Comparison of ENCODE assay signal across 35 cellular contexts in genomic region chr16:9262941-9263340, GRCh38.
"Had no signal": no experiment of that assay in that cellular context is flagged by ENCODE, and none has a peak within 500 bp of the region (broad histone marks: within the 10 kb centered on the region; RNA-seq: fewer than 3 reads in every experiment).

No MANE protein-coding gene starts in this region.

- H3K27ac ChIP-seq: adrenal gland, body of pancreas, brain microvascular endothelial cell, breast epithelium, VCaP had no signal

- H3K27me3 ChIP-seq: adrenal gland, body of pancreas, brain microvascular endothelial cell, breast epithelium had no signal

- H3K4me1 ChIP-seq: adrenal gland, breast epithelium had no signal

- H3K4me1 Mint-ChIP-seq: activated B cell treated with CpG ODN at 0.5 μM for 24 hours; activated CD4-positive, alpha-beta T cell treated with anti-CD3 and anti-CD28 coated beads, Interleukin-2, amount 10 ng/mL, durations not matched to agents 24 days and 14 days; activated naive CD8-positive, alpha-beta T cell treated with anti-CD3 and anti-CD28 coated beads for 36 hours; activated T-helper 17 cell treated with anti-CD3 and anti-CD28 coated beads, Interleukin-2, amount 50 U/mL, for 72 hours; central memory CD8-positive, alpha-beta T cell; T-cell; T-helper 17 cell had no signal

- H3K27ac Mint-ChIP-seq: activated B cell treated with CpG ODN at 0.5 μM for 24 hours; activated CD4-positive, alpha-beta memory T cell treated with anti-CD3 and anti-CD28 coated beads for 36 hours; activated CD4-positive, alpha-beta T cell treated with anti-CD3 and anti-CD28 coated beads, Interleukin-2, amount 10 ng/mL, durations not matched to agents 24 days and 14 days; activated CD8-positive, alpha-beta T cell treated with anti-CD3 and anti-CD28 coated beads for 36 hours; activated naive CD4-positive, alpha-beta T cell treated with anti-CD3 and anti-CD28 coated beads for 36 hours; activated naive CD4-positive, alpha-beta T cell treated with anti-CD3 and anti-CD28 coated beads, Interleukin-2, amount 50 U/mL, for 72 hours; activated naive CD8-positive, alpha-beta T cell treated with anti-CD3 and anti-CD28 coated beads for 36 hours; activated T-cell treated with anti-CD3 and anti-CD28 coated beads, Interleukin-2, amount 50 U/mL, for 72 hours; activated T-helper 1 cell treated with anti-CD3 and anti-CD28 coated beads, Interleukin-12 subunit alpha, Interleukin-12 subunit beta, Interleukin-2, Interleukin-4 antibody, amounts not matched to agents 30 ng/mL and 10 ng/mL and 1 ng/mL, durations not matched to agents 14 hours and 24 hours and 36 hours; activated T-helper 17 cell treated with anti-CD3 and anti-CD28 coated beads, Interleukin-2, amount 50 U/mL, for 72 hours; T-cell; T-helper 17 cell; T-helper 2 cell treated with Interferon-gamma antibody and Interleukin-4, amounts not matched to agents 5 μg/mL and 100 μg/mL, for 36 hours had no signal

- H3K36me3 ChIP-seq: adrenal gland, brain microvascular endothelial cell, breast epithelium had no signal

- H3K4me3 Mint-ChIP-seq: activated B cell treated with CpG ODN at 0.5 μM for 24 hours; activated CD4-positive, alpha-beta memory T cell treated with anti-CD3 and anti-CD28 coated beads for 36 hours; activated CD4-positive, alpha-beta T cell treated with anti-CD3 and anti-CD28 coated beads, Interleukin-2, amount 10 ng/mL, durations not matched to agents 24 days and 14 days; activated CD8-positive, alpha-beta T cell treated with anti-CD3 and anti-CD28 coated beads for 36 hours; activated naive CD4-positive, alpha-beta T cell treated with anti-CD3 and anti-CD28 coated beads for 36 hours; activated naive CD8-positive, alpha-beta T cell treated with anti-CD3 and anti-CD28 coated beads for 36 hours; activated T-cell treated with anti-CD3 and anti-CD28 coated beads, Interleukin-2, amount 50 U/mL, for 4 hours; activated T-cell treated with anti-CD3 and anti-CD28 coated beads, Interleukin-2, amount 50 U/mL, for 72 hours; activated T-helper 1 cell treated with anti-CD3 and anti-CD28 coated beads, Interleukin-12 subunit alpha, Interleukin-12 subunit beta, Interleukin-2, Interleukin-4 antibody, amounts not matched to agents 30 ng/mL and 10 ng/mL and 1 ng/mL, durations not matched to agents 14 hours and 24 hours and 36 hours; activated T-helper 17 cell treated with anti-CD3 and anti-CD28 coated beads, Interleukin-2, amount 50 U/mL, for 72 hours; central memory CD8-positive, alpha-beta T cell; T-cell; T-helper 17 cell; T-helper 2 cell treated with Interferon-gamma antibody and Interleukin-4, amounts not matched to agents 5 μg/mL and 100 μg/mL, for 36 hours had no signal

- DNase-seq: activated B cell treated with CpG ODN at 0.5 μM for 24 hours; activated CD4-positive, alpha-beta memory T cell treated with anti-CD3 and anti-CD28 coated beads for 36 hours; activated CD4-positive, alpha-beta T cell treated with anti-CD3 and anti-CD28 coated beads for 4 hours; activated CD4-positive, alpha-beta T cell treated with anti-CD3 and anti-CD28 coated beads, Interleukin-2, amount 10 ng/mL, durations not matched to agents 24 days and 14 days; activated CD4-positive, alpha-beta T cell treated with anti-CD3 and anti-CD28 coated beads, Interleukin-2, amount 50 U/mL, for 1 hour; activated CD4-positive, alpha-beta T cell treated with anti-CD3 and anti-CD28 coated beads, Interleukin-2, amount 50 U/mL, for 4 hours; activated CD4-positive, CD25-positive, alpha-beta regulatory T cell treated with anti-CD3 and anti-CD28 coated beads, Interleukin-2, amount 50 U/mL, for 72 hours; activated CD8-positive, alpha-beta memory T cell treated with anti-CD3 and anti-CD28 coated beads, Interleukin-2, amount 50 U/mL, for 4 hours; activated CD8-positive, alpha-beta T cell treated with anti-CD3 and anti-CD28 coated beads for 36 hours; activated effector memory CD4-positive, alpha-beta T cell treated with anti-CD3 and anti-CD28 coated beads, Interleukin-2, amount 50 U/mL, for 16 hours; activated gamma-delta T cell treated with Interleukin-2 at 50 U/mL for 16 hours; activated naive CD4-positive, alpha-beta T cell; activated naive CD4-positive, alpha-beta T cell treated with anti-CD3 and anti-CD28 coated beads for 36 hours; activated naive CD4-positive, alpha-beta T cell treated with anti-CD3 and anti-CD28 coated beads, Interleukin-2, amount 50 U/mL, for 16 hours; activated naive CD8-positive, alpha-beta T cell treated with anti-CD3 and anti-CD28 coated beads for 36 hours; activated T-cell treated with anti-CD3 and anti-CD28 coated beads for 4 hours; activated T-cell treated with anti-CD3 and anti-CD28 coated beads, Interleukin-2, amount 50 U/mL, for 1 hour; activated T-cell treated with anti-CD3 and anti-CD28 coated beads, Interleukin-2, amount 50 U/mL, for 4 hours; activated T-cell treated with anti-CD3 and anti-CD28 coated beads, Interleukin-2, amount 50 U/mL, for 72 hours; adrenal gland; amniotic stem cell; aorta; body of pancreas; brain microvascular endothelial cell; cerebellar nuclear complex; T-cell; T-helper 17 cell; T-helper 9 cell had no signal

- H3K9me3 ChIP-seq: adrenal gland, body of pancreas, breast epithelium had no signal

- H3K4me3 ChIP-seq: adrenal gland, body of pancreas, breast epithelium had no signal

- H3K9me3 Mint-ChIP-seq: activated B cell treated with CpG ODN at 0.5 μM for 24 hours; activated CD4-positive, alpha-beta memory T cell treated with anti-CD3 and anti-CD28 coated beads for 36 hours; activated CD4-positive, alpha-beta T cell treated with anti-CD3 and anti-CD28 coated beads, Interleukin-2, amount 10 ng/mL, durations not matched to agents 24 days and 14 days; activated CD8-positive, alpha-beta T cell treated with anti-CD3 and anti-CD28 coated beads for 36 hours; activated naive CD4-positive, alpha-beta T cell treated with anti-CD3 and anti-CD28 coated beads for 36 hours; activated naive CD8-positive, alpha-beta T cell treated with anti-CD3 and anti-CD28 coated beads for 36 hours; activated T-cell treated with anti-CD3 and anti-CD28 coated beads, Interleukin-2, amount 50 U/mL, for 4 hours; activated T-cell treated with anti-CD3 and anti-CD28 coated beads, Interleukin-2, amount 50 U/mL, for 72 hours; activated T-helper 1 cell treated with anti-CD3 and anti-CD28 coated beads, Interleukin-12 subunit alpha, Interleukin-12 subunit beta, Interleukin-2, Interleukin-4 antibody, amounts not matched to agents 30 ng/mL and 10 ng/mL and 1 ng/mL, durations not matched to agents 14 hours and 24 hours and 36 hours; activated T-helper 17 cell treated with anti-CD3 and anti-CD28 coated beads, Interleukin-2, amount 50 U/mL, for 72 hours; central memory CD8-positive, alpha-beta T cell; T-helper 2 cell treated with Interferon-gamma antibody and Interleukin-4, amounts not matched to agents 5 μg/mL and 100 μg/mL, for 36 hours had no signal

- H3K36me3 Mint-ChIP-seq: activated CD4-positive, alpha-beta memory T cell treated with anti-CD3 and anti-CD28 coated beads for 36 hours; activated naive CD4-positive, alpha-beta T cell treated with anti-CD3 and anti-CD28 coated beads, Interleukin-2, amount 50 U/mL, for 72 hours; activated naive CD8-positive, alpha-beta T cell treated with anti-CD3 and anti-CD28 coated beads for 36 hours; T-cell had no signal

- ATAC-seq: activated CD8-positive, alpha-beta T cell treated with anti-CD3 and anti-CD28 coated beads for 36 hours; activated naive CD4-positive, alpha-beta T cell treated with anti-CD3 and anti-CD28 coated beads, Interleukin-2, amount 50 U/mL, for 72 hours; activated T-cell treated with anti-CD3 and anti-CD28 coated beads, Interleukin-2, amount 50 U/mL, for 4 hours; activated T-cell treated with anti-CD3 and anti-CD28 coated beads, Interleukin-2, amount 50 U/mL, for 72 hours; activated T-helper 17 cell treated with anti-CD3 and anti-CD28 coated beads, Interleukin-2, amount 50 U/mL, for 72 hours; body of pancreas; T-cell; T-helper 17 cell had no signal
